ENCODE assay signal across 16 cellular contexts in genomic region chr3:8548502-8549300, GRCh38. TPM values are rescaled to one million over a fixed set of nuclear protein-coding genes. Genes with fewer than 3 reads are reported as not detected.
A peak's percentile ranks its signal among the peaks of the same experiment; 100 is the strongest.
DNase-seq lines count a peak whose midpoint lies in the region; ATAC-seq and TF ChIP-seq lines count a peak whose summit lies in the region.
"Had no signal": no experiment of that assay in that cellular context is flagged by ENCODE, and none has a peak within 500 bp of the region (broad histone marks: within the 10 kb centered on the region; RNA-seq: fewer than 3 reads in every experiment).

No MANE protein-coding gene starts in this region.

- no peaks in the 10 kb centered on the region for H3K9me3 Mint-ChIP-seq in chondrocyte (ENCODE audit: low read depth)
- no peaks in the 10 kb centered on the region for H3K9me3 Mint-ChIP-seq in neural crest cell
- H3K9me3 Mint-ChIP-seq in osteocyte (ENCODE audit: unreplicated experiment) = no peaks in the 10 kb centered on the region
- H3K9me3 Mint-ChIP-seq in activated CD4-positive, alpha-beta T cell treated with anti-CD3 and anti-CD28 coated beads, Interleukin-2, amount 10 ng/mL, durations not matched to agents 7 days and 5 days = no peaks in the 10 kb centered on the region
- H3K9me3 Mint-ChIP-seq: CD8-positive, alpha-beta T cell; H9 had no signal

- in situ Hi-C loops in gastrocnemius medialis (cut with MboI; ENCODE audit: low sequenced_read_pairs in 4 of 4) (no loop called here), HAP-1 (cut with MboI; ENCODE audit: low sequenced_read_pairs) (no loop called here)

- H3K4me3 Mint-ChIP-seq in chondrocyte (ENCODE audit: unreplicated experiment) = no peak overlapping the region
- no peak overlapping the region for H3K4me3 Mint-ChIP-seq in neural crest cell
- H3K4me3 Mint-ChIP-seq in osteocyte (ENCODE audit: unreplicated experiment) = no peak overlapping the region
- no peak overlapping the region for H3K4me3 Mint-ChIP-seq in activated CD4-positive, alpha-beta T cell treated with anti-CD3 and anti-CD28 coated beads, Interleukin-2, amount 10 ng/mL, durations not matched to agents 7 days and 5 days
- H3K4me3 Mint-ChIP-seq: CD14-positive monocyte; CD8-positive, alpha-beta T cell; H9 had no signal

- H3K4me1 ChIP-seq in gastrocnemius medialis (peaks cover 35 to 52% of the 10 kb centered on the region in 2 donors), HAP-1 (no peaks in the 10 kb centered on the region)

- TF ChIP-seq POLR2A in gastrocnemius medialis (IDR thresholded peaks at IDR 0.05) = no peak

- ATAC-seq in gastrocnemius medialis (no peak), GM19467 (IDR thresholded peaks at IDR 0.05; ENCODE audit: unreplicated experiment) (no peak)
- ATAC-seq: CD8-positive, alpha-beta T cell had no signal

- POLR2A ChIA-PET in activated CD4-positive, alpha-beta T cell treated with anti-CD3 and anti-CD28 coated beads, Interleukin-2, amount 10 ng/mL, durations not matched to agents 7 days and 5 days (lab: Charles Lee) = no interaction called here

- H3K27me3 ChIP-seq in gastrocnemius medialis (no peaks in the 10 kb centered on the region), HAP-1 (ENCODE audit: low read depth) (no peaks in the 10 kb centered on the region)

- H3K9me3 ChIP-seq in gastrocnemius medialis (no peaks in the 10 kb centered on the region), HAP-1 (no peaks in the 10 kb centered on the region)

- no peaks in the 10 kb centered on the region for H3K27me3 Mint-ChIP-seq in chondrocyte (ENCODE audit: low read depth)
- no peaks in the 10 kb centered on the region for H3K27me3 Mint-ChIP-seq in neural crest cell (ENCODE audit: low read depth)
- H3K27me3 Mint-ChIP-seq in osteocyte (ENCODE audit: unreplicated experiment) = no peaks in the 10 kb centered on the region
- no peaks in the 10 kb centered on the region for H3K27me3 Mint-ChIP-seq in activated CD4-positive, alpha-beta T cell treated with anti-CD3 and anti-CD28 coated beads, Interleukin-2, amount 10 ng/mL, durations not matched to agents 7 days and 5 days

- H3K36me3 Mint-ChIP-seq in chondrocyte (ENCODE audit: low read depth) = peaks cover 69% of the 10 kb centered on the region
- peaks cover 14% of the 10 kb centered on the region for H3K36me3 Mint-ChIP-seq in neural crest cell (ENCODE audit: low read depth)
- H3K36me3 Mint-ChIP-seq in osteocyte (ENCODE audit: unreplicated experiment) = peaks cover 71% of the 10 kb centered on the region
- H3K36me3 Mint-ChIP-seq in activated CD4-positive, alpha-beta T cell treated with anti-CD3 and anti-CD28 coated beads, Interleukin-2, amount 10 ng/mL, durations not matched to agents 7 days and 5 days (ENCODE audit: low read depth) = no peaks in the 10 kb centered on the region
- H3K36me3 Mint-ChIP-seq: CD14-positive monocyte; CD8-positive, alpha-beta T cell had no signal

- H3K4me3 ChIP-seq in gastrocnemius medialis (no peak overlapping the region), HAP-1 (no peak overlapping the region)

- TF ChIP-seq CTCF in chondrocyte (IDR thresholded peaks at IDR 0.05) = no peak
- TF ChIP-seq CTCF in neural crest cell (conservative IDR thresholded peaks at IDR 0.05) = no peak
- no peak for TF ChIP-seq CTCF in gastrocnemius medialis (IDR thresholded peaks at IDR 0.05 in 4 of 5, conservative IDR thresholded peaks at IDR 0.05 in 1 of 5)
- TF ChIP-seq CTCF in osteocyte (IDR thresholded peaks at IDR 0.05) = no peak

- DNase-seq in chondrocyte (ENCODE audit: low spot score) (no peak), neural crest cell (ENCODE audit: low read depth, low spot score) (no peak), gastrocnemius medialis (no peak), HAP-1 (ENCODE audit: low spot score in 2 of 2) (no peak), osteocyte (ENCODE audit: extremely low spot score, unreplicated experiment) (no peak)
- DNase-seq in activated CD4-positive, alpha-beta T cell treated with anti-CD3 and anti-CD28 coated beads, Interleukin-2, amount 10 ng/mL, durations not matched to agents 7 days and 5 days = no peak
- DNase-seq: CD8-positive, alpha-beta T cell; COR-L47; DMS153; DMS79 treated with DMSO at 0.1 percent for 48 hours; EL; GOT3; H9 had no signal

- CTCF ChIA-PET in activated CD4-positive, alpha-beta T cell treated with anti-CD3 and anti-CD28 coated beads, Interleukin-2, amount 10 ng/mL, durations not matched to agents 7 days and 5 days (lab: Charles Lee) = no interaction called here

- H3K27ac Mint-ChIP-seq in chondrocyte (ENCODE audit: unreplicated experiment) = peak overlapping the region; percentile 78
- peak overlapping the region; percentile 24 for H3K27ac Mint-ChIP-seq in neural crest cell (ENCODE audit: unreplicated experiment)
- no peak overlapping the region for H3K27ac Mint-ChIP-seq in osteocyte (ENCODE audit: unreplicated experiment)
- H3K27ac Mint-ChIP-seq in activated CD4-positive, alpha-beta T cell treated with anti-CD3 and anti-CD28 coated beads, Interleukin-2, amount 10 ng/mL, durations not matched to agents 7 days and 5 days = no peak overlapping the region
- H3K27ac Mint-ChIP-seq: CD14-positive monocyte; CD8-positive, alpha-beta T cell; H9 had no signal

- H3K27ac ChIP-seq in gastrocnemius medialis = peak overlapping the region in 3 of 4 donors; percentile 78 to 93 (median 81)
- H3K27ac ChIP-seq: HL-60 had no signal

- intact Hi-C loops in gastrocnemius medialis (cut with DNase I; ENCODE audit: low total_unique reads) = no loop called here

- H3K36me3 ChIP-seq in gastrocnemius medialis = peaks cover 0 to 74% of the 10 kb centered on the region in 2 donors
- no peaks in the 10 kb centered on the region for H3K36me3 ChIP-seq in HAP-1 (replicated peaks)

- H3K4me1 Mint-ChIP-seq in chondrocyte (ENCODE audit: low read depth) (peaks cover 42% of the 10 kb centered on the region), neural crest cell (peaks cover 26% of the 10 kb centered on the region), osteocyte (ENCODE audit: unreplicated experiment) (peaks cover 6% of the 10 kb centered on the region)
- H3K4me1 Mint-ChIP-seq in activated CD4-positive, alpha-beta T cell treated with anti-CD3 and anti-CD28 coated beads, Interleukin-2, amount 10 ng/mL, durations not matched to agents 7 days and 5 days = no peaks in the 10 kb centered on the region
- H3K4me1 Mint-ChIP-seq: CD14-positive monocyte had no signal

RNA-seq across cellular contexts. Expression of gene LMCD1, which starts 47.1 kb away (rescaled TPM):
- total RNA-seq in chondrocyte (260 to 268 TPM (median 263 TPM) in 3 replicates), neural crest cell (28.4 and 29.0 TPM in 2 replicates), gastrocnemius medialis (100 to 1,000 TPM in 3 of 4 donors, 10 to 100 TPM in 1; 96.0 to 581 (median 167) TPM), osteocyte (135 and 136 TPM in 2 replicates)
- 1 to 10 TPM in 1 of 2 experiments, under 1 TPM in 1; 0.99 to 1.1 TPM for total RNA-seq in activated CD4-positive, alpha-beta T cell treated with anti-CD3 and anti-CD28 coated beads, Interleukin-2, amount 10 ng/mL, durations not matched to agents 7 days and 5 days

Comparison
In these comparisons a context has a peak if more than half of its experiments do, and no peak if none do; other contexts are left out.
1. H3K27ac Mint-ChIP-seq: peak in chondrocyte (single experiment) and neural crest cell (single experiment); none in osteocyte (single experiment) and activated CD4-positive, alpha-beta T cell treated with anti-CD3 and anti-CD28 coated beads, Interleukin-2, amount 10 ng/mL, durations not matched to agents 7 days and 5 days (single experiment).
2. RNA of gene LMCD1, which starts 47.1 kb away (total RNA-seq): 260 to 268 TPM in chondrocyte, 96.0 to 581 TPM in gastrocnemius medialis, 135 to 136 TPM in osteocyte and 28.4 to 29.0 TPM in neural crest cell; 0.99 to 1.1 TPM in activated CD4-positive, alpha-beta T cell treated with anti-CD3 and anti-CD28 coated beads, Interleukin-2, amount 10 ng/mL, durations not matched to agents 7 days and 5 days; every median in the first group is over 10 times any median in the second.